18 cellular contexts compared by ENCODE assay signal in the genomic region with DNA sequence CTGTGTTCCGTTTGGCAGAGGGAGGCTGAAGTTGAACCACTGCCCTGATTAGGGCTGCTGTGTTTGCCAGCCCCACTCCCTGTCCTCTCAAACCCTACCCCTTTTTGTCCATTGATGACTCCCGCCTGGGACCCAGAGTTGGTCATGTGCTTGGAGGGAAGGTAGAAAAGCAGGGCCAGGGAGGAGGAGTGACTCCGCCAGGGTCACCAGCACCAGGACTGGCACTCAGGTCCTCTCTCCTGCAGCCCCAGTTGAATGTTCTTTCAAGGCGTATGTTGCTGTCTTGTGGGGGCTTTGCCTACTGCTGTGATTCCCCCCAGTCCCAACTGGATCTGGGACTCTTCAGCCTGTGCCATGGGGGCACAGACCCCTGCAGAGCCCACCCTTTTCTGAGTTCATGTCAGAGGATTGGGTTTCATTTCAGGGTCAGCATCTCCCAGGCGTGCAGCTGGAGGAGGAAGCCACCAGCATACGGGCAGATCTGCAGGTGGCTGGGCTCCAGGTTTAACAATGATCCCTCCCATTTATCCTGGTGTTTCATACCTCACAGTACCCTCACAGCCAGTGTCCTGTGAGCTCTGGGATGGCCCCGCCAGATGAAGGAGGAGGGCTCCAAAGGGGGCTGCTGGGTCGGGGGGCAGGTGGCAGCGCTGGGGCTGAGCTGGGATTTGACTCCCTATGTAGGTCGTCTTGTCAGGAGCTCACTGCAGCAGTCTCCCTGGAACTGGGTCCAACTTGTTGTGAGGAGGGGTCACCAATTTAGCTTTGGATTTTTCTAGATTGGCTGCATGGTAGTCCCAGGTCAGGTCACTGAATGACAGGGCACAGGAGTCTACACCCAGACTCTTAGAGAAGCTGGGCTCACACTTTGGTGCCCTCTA. TPM values are rescaled to one million over a fixed set of nuclear protein-coding genes. Genes with fewer than 3 reads are reported as not detected.
DNase-seq lines count a peak whose midpoint lies in the region; ATAC-seq and TF ChIP-seq lines count a peak whose summit lies in the region.
"Had no signal": no experiment of that assay in that cellular context is flagged by ENCODE, and none has a peak within 500 bp of the region (broad histone marks: within the 10 kb centered on the region; RNA-seq: fewer than 3 reads in every experiment).

No MANE protein-coding gene starts in this region.

- no peaks in the 10 kb centered on the region for H3K9me3 Mint-ChIP-seq in osteocyte (ENCODE audit: unreplicated experiment)

- peak; percentile 8 for ATAC-seq in Right ventricle myocardium inferior
- ATAC-seq in aorta (ENCODE audit: low FRiP score) = peak; percentile 28
- ATAC-seq in HG02759 (IDR thresholded peaks at IDR 0.05; ENCODE audit: unreplicated experiment) = no peak
- ATAC-seq: A549 had no signal

- H3K4me1 ChIP-seq in right atrium auricular region (no peaks in the 10 kb centered on the region), aorta (ENCODE audit: control insufficient read depth in 1 of 2, insufficient read depth in 2 of 2, low read length in 2 of 2) (no peaks in the 10 kb centered on the region)
- H3K4me1 ChIP-seq: A549 had no signal

- H3K4me1 Mint-ChIP-seq in osteocyte (ENCODE audit: unreplicated experiment) = no peaks in the 10 kb centered on the region
- H3K4me1 Mint-ChIP-seq: CD14-positive monocyte; CD4-positive, alpha-beta memory T cell had no signal

- H3K9me3 ChIP-seq in right atrium auricular region (no peaks in the 10 kb centered on the region), aorta (ENCODE audit: control insufficient read depth, low read length) (peaks cover 1% of the 10 kb centered on the region)
- H3K9me3 ChIP-seq: A549 had no signal

- H3K27ac ChIP-seq in right atrium auricular region (no peak overlapping the region), aorta (ENCODE audit: low read depth in 1 of 2, low read length in 2 of 2) (no peak overlapping the region)
- H3K27ac ChIP-seq: 22Rv1, A549, HL-60 had no signal

- 69 to 73% methylated on average over 10 of the region's 10 CpGs for WGBS in aorta, 2 donors

- intact Hi-C loops in Right ventricle myocardium inferior (cut with DNase I) (no loop called here), aorta (cut with DNase I) (no loop called here)

- H3K4me3 Mint-ChIP-seq in osteocyte (ENCODE audit: unreplicated experiment) = no peak overlapping the region
- H3K4me3 Mint-ChIP-seq: CD14-positive monocyte; CD4-positive, alpha-beta memory T cell had no signal

- no peak overlapping the region for H3K27ac Mint-ChIP-seq in osteocyte (ENCODE audit: unreplicated experiment)
- H3K27ac Mint-ChIP-seq: CD14-positive monocyte; CD4-positive, alpha-beta memory T cell had no signal

- H3K36me3 Mint-ChIP-seq in osteocyte (ENCODE audit: unreplicated experiment) = no peaks in the 10 kb centered on the region
- H3K36me3 Mint-ChIP-seq: CD14-positive monocyte; CD4-positive, alpha-beta memory T cell had no signal

- no peaks in the 10 kb centered on the region for H3K27me3 ChIP-seq in right atrium auricular region
- no peaks in the 10 kb centered on the region for H3K27me3 ChIP-seq in aorta (ENCODE audit: control insufficient read depth in 1 of 2, insufficient read depth in 2 of 2, low read length in 1 of 2)

- H3K27me3 Mint-ChIP-seq in osteocyte (ENCODE audit: unreplicated experiment) = peaks cover 14% of the 10 kb centered on the region
- H3K27me3 Mint-ChIP-seq: CD4-positive, alpha-beta memory T cell had no signal

- H3K36me3 ChIP-seq in right atrium auricular region (no peaks in the 10 kb centered on the region), aorta (ENCODE audit: control insufficient read depth in 1 of 2, insufficient read depth in 2 of 2, low read length in 1 of 2) (no peaks in the 10 kb centered on the region)

- DNase-seq in Right ventricle myocardium inferior (ENCODE audit: missing footprints) = no peak
- no peak for DNase-seq in right atrium auricular region (ENCODE audit: low spot score)
- peak; percentile 17 for DNase-seq in islet precursor cell
- peak; percentile 77 for DNase-seq in osteocyte (ENCODE audit: extremely low spot score, unreplicated experiment)
- DNase-seq in aorta = no peak
- no peak for DNase-seq in KBM-7
- no peak for DNase-seq in NCI-H2029 (lab: John Stamatoyannopoulos, UW)
- DNase-seq: AML-193; CD4-positive, alpha-beta memory T cell; DMS153; DMS79; GDM1; HCEC 1CT had no signal

- TF ChIP-seq CTCF in right atrium auricular region (IDR thresholded peaks at IDR 0.05) (no peak), osteocyte (IDR thresholded peaks at IDR 0.05) (no peak)

- H3K4me3 ChIP-seq in right atrium auricular region (no peak overlapping the region), aorta (ENCODE audit: low read length in 2 of 2) (no peak overlapping the region)
- H3K4me3 ChIP-seq: A549 had no signal

- in situ Hi-C loops in KBM-7 (cut with MboI; ENCODE audit: low pct_unique_long_range_greater_than_20kb, low sequenced_read_pairs) = no loop called here

RNA-seq across cellular contexts. Expression of a gene that starts 55.7 kb away (rescaled TPM):
- total RNA-seq in Right ventricle myocardium inferior = 2.7 TPM
- total RNA-seq in right atrium auricular region = 1 to 10 TPM; 1.4 to 2.9 TPM
- total RNA-seq in osteocyte = 2.2 and 3.5 TPM in 2 replicates
- total RNA-seq in aorta = 10 to 100 TPM in 1 of 2 donors, 1 to 10 TPM in 1; 4.5 to 14.5 TPM
- polyA plus RNA-seq in aorta = 1 to 10 TPM; 3.8 to 4.8 TPM
- total RNA-seq: CD4-positive, alpha-beta memory T cell had no signal
- polyA plus RNA-seq: CD14-positive monocyte; CD4-positive, alpha-beta memory T cell had no signal

Comparison
In these comparisons a context has a peak if more than half of its experiments do, and no peak if none do; other contexts are left out.
1. DNase-seq: peak in islet precursor cell (single experiment) and osteocyte (single experiment); none in Right ventricle myocardium inferior (single experiment), right atrium auricular region (single experiment), aorta (0 of 2), KBM-7 (single experiment) and NCI-H2029 (single experiment).